ENCODE assay signal across 8 cellular contexts in the genomic region with DNA sequence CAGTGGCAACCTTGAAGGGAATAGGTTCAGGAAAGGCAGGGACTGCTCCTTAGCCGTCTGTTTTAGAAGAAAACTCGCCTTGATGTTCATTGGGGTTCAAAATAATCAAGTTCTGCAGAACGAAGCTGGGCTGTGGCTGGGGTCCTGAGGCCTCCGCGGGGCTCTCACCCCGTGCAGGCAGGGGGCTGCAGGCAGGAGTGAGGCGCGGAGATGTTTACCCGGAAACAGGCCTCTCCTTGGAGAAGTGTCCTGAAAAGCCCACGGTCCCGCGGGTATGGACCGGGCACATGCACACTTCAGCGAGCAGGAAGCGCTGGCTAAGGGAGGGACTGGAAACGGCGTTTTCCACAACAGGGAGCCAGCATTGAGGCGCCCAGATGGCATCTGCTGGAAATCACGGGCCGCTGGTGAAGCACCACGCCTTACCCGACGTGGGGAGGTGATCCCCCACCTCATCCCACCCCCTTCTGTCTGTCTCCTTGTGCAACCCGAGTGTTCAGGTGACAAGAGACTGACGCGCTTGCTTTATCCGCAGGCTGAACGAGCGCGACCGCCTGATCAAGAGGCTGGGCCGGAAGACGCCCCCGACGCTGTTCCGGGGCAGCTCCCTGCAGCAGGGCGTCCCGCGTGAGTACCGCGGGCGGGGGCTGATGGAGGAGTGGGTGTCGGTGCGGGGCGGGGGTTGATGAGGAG. TPM values are rescaled to one million over a fixed set of nuclear protein-coding genes. Genes with fewer than 3 reads are reported as not detected.
DNase-seq lines count a peak whose midpoint lies in the region; ATAC-seq and TF ChIP-seq lines count a peak whose summit lies in the region.

No MANE protein-coding gene starts in this region.

- peaks cover 3 to 4% of the 10 kb centered on the region in 2 donors for H3K4me1 Mint-ChIP-seq in stimulated activated naive B cell treated with anti-CD40 and anti-IgM and Interleukin-4, amounts not matched to agents 10 μg/mL and 1 μg/mL and 100 μg/mL, for 72 hours

- peaks cover 0 to 18% of the 10 kb centered on the region in 2 donors for H3K36me3 Mint-ChIP-seq in activated naive CD4-positive, alpha-beta T cell treated with anti-CD3 and anti-CD28 coated beads, Interleukin-2, amount 50 U/mL, for 72 hours
- no peaks in the 10 kb centered on the region for H3K36me3 Mint-ChIP-seq in stimulated activated naive B cell treated with anti-CD40 and anti-IgM and Interleukin-4, amounts not matched to agents 10 μg/mL and 1 μg/mL and 100 μg/mL, for 72 hours

- no peak overlapping the region for H3K4me3 ChIP-seq in mucosa of descending colon

- intact Hi-C loops in mucosa of descending colon (cut with DNase I, micrococcal nuclease) (no loop called here), posterior vena cava (cut with DNase I) (no loop called here)

- H3K4me1 ChIP-seq in mucosa of descending colon (ENCODE audit: low read depth) = no peaks in the 10 kb centered on the region

- DNase-seq in T-helper 9 cell (peak; percentile 46), mucosa of descending colon (peak; percentile 14 to 47 (median 32)), posterior vena cava (ENCODE audit: low spot score) (no peak), cerebellar cortex (ENCODE audit: low spot score) (no peak), Kasumi-1 (lab: John Stamatoyannopoulos, UW) (no peak)
- peak; percentile 46 to 68 for DNase-seq in activated naive CD4-positive, alpha-beta T cell treated with anti-CD3 and anti-CD28 coated beads, Interleukin-2, amount 50 U/mL, for 72 hours (ENCODE audit: low spot score in 2 of 2)
- no peak for DNase-seq in stimulated activated naive B cell treated with anti-CD40 and anti-IgM and Interleukin-4, amounts not matched to agents 10 μg/mL and 1 μg/mL and 100 μg/mL, for 72 hours

- H3K36me3 ChIP-seq in mucosa of descending colon (ENCODE audit: low read depth) = no peaks in the 10 kb centered on the region

- ATAC-seq in activated naive CD4-positive, alpha-beta T cell treated with anti-CD3 and anti-CD28 coated beads, Interleukin-2, amount 50 U/mL, for 72 hours = peak; percentile 80 to 95
- peak; percentile 54 for ATAC-seq in mucosa of descending colon
- peak; percentile 76 to 89 for ATAC-seq in stimulated activated naive B cell treated with anti-CD40 and anti-IgM and Interleukin-4, amounts not matched to agents 10 μg/mL and 1 μg/mL and 100 μg/mL, for 72 hours (replicated peaks)
- ATAC-seq in HG02840 (IDR thresholded peaks at IDR 0.05; ENCODE audit: low FRiP score, unreplicated experiment) = no peak

- peaks cover 4 to 25% of the 10 kb centered on the region in 2 donors for H3K27me3 Mint-ChIP-seq in stimulated activated naive B cell treated with anti-CD40 and anti-IgM and Interleukin-4, amounts not matched to agents 10 μg/mL and 1 μg/mL and 100 μg/mL, for 72 hours

- H3K9me3 ChIP-seq in mucosa of descending colon = no peaks in the 10 kb centered on the region

- peak overlapping the region; percentile 77 to 91 for H3K4me3 Mint-ChIP-seq in stimulated activated naive B cell treated with anti-CD40 and anti-IgM and Interleukin-4, amounts not matched to agents 10 μg/mL and 1 μg/mL and 100 μg/mL, for 72 hours

- no peaks in the 10 kb centered on the region for H3K9me3 Mint-ChIP-seq in activated naive CD4-positive, alpha-beta T cell treated with anti-CD3 and anti-CD28 coated beads, Interleukin-2, amount 50 U/mL, for 72 hours
- H3K9me3 Mint-ChIP-seq in stimulated activated naive B cell treated with anti-CD40 and anti-IgM and Interleukin-4, amounts not matched to agents 10 μg/mL and 1 μg/mL and 100 μg/mL, for 72 hours = no peaks in the 10 kb centered on the region

- H3K27ac Mint-ChIP-seq in activated naive CD4-positive, alpha-beta T cell treated with anti-CD3 and anti-CD28 coated beads, Interleukin-2, amount 50 U/mL, for 72 hours = peak overlapping the region; percentile 65 to 80
- peak overlapping the region; percentile 42 for H3K27ac Mint-ChIP-seq in stimulated activated naive B cell treated with anti-CD40 and anti-IgM and Interleukin-4, amounts not matched to agents 10 μg/mL and 1 μg/mL and 100 μg/mL, for 72 hours

- no peak for TF ChIP-seq CTCF in mucosa of descending colon (IDR thresholded peaks at IDR 0.05)

RNA-seq across cellular contexts. Expression of a gene that starts 39.7 kb away (rescaled TPM):
- total RNA-seq in activated naive CD4-positive, alpha-beta T cell treated with anti-CD3 and anti-CD28 coated beads, Interleukin-2, amount 50 U/mL, for 72 hours = under 1 TPM; 0.16 to 0.58 TPM
- total RNA-seq in mucosa of descending colon (under 1 TPM; 0.26 to 0.43 (median 0.32) TPM), posterior vena cava (1 to 10 TPM in 1 of 2 donors, under 1 TPM in 1; 0.97 to 1.2 TPM)

Comparison
In these comparisons a context has a peak if more than half of its experiments do, and no peak if none do; other contexts are left out.
1. DNase-seq: peak in T-helper 9 cell (single experiment), activated naive CD4-positive, alpha-beta T cell treated with anti-CD3 and anti-CD28 coated beads, Interleukin-2, amount 50 U/mL, for 72 hours (2 of 2) and mucosa of descending colon (3 of 3); none in stimulated activated naive B cell treated with anti-CD40 and anti-IgM and Interleukin-4, amounts not matched to agents 10 μg/mL and 1 μg/mL and 100 μg/mL, for 72 hours (single experiment), posterior vena cava (single experiment), cerebellar cortex (single experiment) and Kasumi-1 (0 of 2).